In genomic region chr9:4796988-4797956, GRCh38 we compare ENCODE assay signal across 8 cellular contexts. TPM values are rescaled to one million over a fixed set of nuclear protein-coding genes. Genes with fewer than 3 reads are reported as not detected.
DNase-seq lines count a peak whose midpoint lies in the region; ATAC-seq, FAIRE-seq and TF ChIP-seq lines count a peak whose summit lies in the region.

No MANE protein-coding gene starts in this region.

- H4K20me1 ChIP-seq in HCT116 (ENCODE audit: insufficient read depth) = peaks cover 14% of the 10 kb centered on the region; the same call in 1 of the 2 replicates

- POLR2A ChIA-PET in HCT116 (lab: Charles Lee) = no interaction called here

- H3K9me2 ChIP-seq in HCT116 (ENCODE audit: insufficient read depth) = no peaks in the 10 kb centered on the region

- H3K9ac ChIP-seq in HCT116 (ENCODE audit: low read length) = no peak overlapping the region

- intact Hi-C loops in HCT116 (cut with micrococcal nuclease) = no loop called here

- TF ChIP-seq POLR2A in HCT116 (IDR thresholded peaks at IDR 0.05; ENCODE audit: borderline replicate concordance, extremely low read depth, insufficient read depth, insufficient read length) = no peak

- ATAC-seq in HCT116 = no peak

- no peaks in the 10 kb centered on the region for H3K36me3 ChIP-seq in HCT116 (ENCODE audit: control insufficient read depth in 1 of 2, insufficient read depth in 2 of 2, low read length in 2 of 2)

- H3K9me3 ChIP-seq in HCT116 (ENCODE audit: control insufficient read depth in 1 of 2, insufficient read depth in 1 of 2, low read depth in 1 of 2, low read length in 2 of 2) = no peaks in the 10 kb centered on the region

- no peak overlapping the region for H2AFZ ChIP-seq in HCT116 (ENCODE audit: low read depth, low read length, poor library complexity, severe bottlenecking)

- H3K27ac ChIP-seq in HCT116 (ENCODE audit: low read depth, low read length) = no peak overlapping the region

- H3K4me3 ChIP-seq in HCT116 (replicated peaks in 1 of 2; ENCODE audit: low read depth in 1 of 2, low read length in 2 of 2) = no peak overlapping the region

- H3K27me3 ChIP-seq in HCT116 (ENCODE audit: insufficient read depth, low read length) = no peaks in the 10 kb centered on the region

- TF ChIP-seq CTCF in HCT116 (IDR thresholded peaks at IDR 0.05 in 2 of 3, conservative IDR thresholded peaks at IDR 0.05 in 1 of 3; ENCODE audit: borderline replicate concordance in 1 of 3, insufficient read depth in 1 of 3, low read depth in 2 of 3, low read length in 2 of 3) = peak; percentile 36 to 90 (median 79); a peak in 5 of 6 replicates

- CTCF ChIA-PET in HCT116 (lab: Charles Lee) = interaction anchor here (0.8 kb wide), 1 partner anchor 12 kb away, joined by 3 read pairs; no protein-coding TSS in a partner anchor

- RAD21 ChIA-PET in HCT116 (lab: Charles Lee; ENCODE audit: low non-redundant PET in 1 of 2, low total read pairs in 2 of 2, uncharacterized antibody in 2 of 2, unreplicated experiment in 2 of 2) = no interaction called here

- H3K4me1 ChIP-seq in HCT116 (ENCODE audit: control insufficient read depth in 1 of 2, insufficient read depth in 2 of 2, low read length in 2 of 2) = peaks cover 4 to 16% of the 10 kb centered on the region in 2 experiments; a peak in 2 of 4 replicates

- no TSS peak for BruUV-seq in HCT116 (replicated peaks; lab: Mats Ljungman, UMichigan)

- DNase-seq in DMS153 (lab: John Stamatoyannopoulos, UW) (peak; percentile 14), DMS153 treated with DMSO at 0.1 percent for 48 hours (lab: John Stamatoyannopoulos, UW; ENCODE audit: unreplicated experiment) (no peak), HCT116 (ENCODE audit: low read depth, low spot score) (peak; percentile 38), RPMI8226 (peak; percentile 44), fibroblast of peridontal ligament (ENCODE audit: extremely low read depth) (peak; percentile 41), retina (peak; percentile 38), frontal cortex (ENCODE audit: low spot score in 2 of 2) (no peak)
- no peak for DNase-seq in activated CD4-positive, alpha-beta T cell treated with anti-CD3 and anti-CD28 coated beads, Interleukin-2, amount 50 U/mL, for 4 hours

- peak; percentile 47 for TF ChIP-seq RAD21 in HCT116 (IDR thresholded peaks at IDR 0.05; ENCODE audit: low read depth)

- H3K4me2 ChIP-seq in HCT116 (ENCODE audit: low read length) = no peak overlapping the region

- peaks cover 94% of the 10 kb centered on the region for H3K79me2 ChIP-seq in HCT116 (ENCODE audit: insufficient read depth, low read length)

- FAIRE-seq in frontal cortex (lab: Jason Lieb, UNC) = no peak

TF ChIP-seq in HCT116, 20 proteins besides CTCF, POLR2A, EP300 and RAD21:
- TF ChIP-seq TCF7L2 (IDR thresholded peaks at IDR 0.05; ENCODE audit: borderline replicate concordance, extremely low read depth, insufficient read depth, insufficient read length) (no peak), ATF3 (IDR thresholded peaks at IDR 0.05) (no peak), SP1 (IDR thresholded peaks at IDR 0.05; ENCODE audit: low read depth) (peak; percentile 12; the same call in 1 of the 2 replicates), ZNF274 (IDR thresholded peaks at IDR 0.05; ENCODE audit: low read depth, low read length) (no peak)
TF ChIP-seq in HCT116: peak in this region for 1.

RNA-seq across cellular contexts. Expression of gene RCL1, which starts 4.5 kb away (rescaled TPM):
- total RNA-seq in HCT116 (2021; ENCODE audit: unreplicated experiment) = 29.9 TPM
- polyA plus RNA-seq in HCT116 (2012) = 13.5 and 18.4 TPM in 2 replicates
- 20.0 TPM for total RNA-seq in frontal cortex

RNA-seq across cellular contexts. Expression of gene AK3, which starts 56.3 kb away (rescaled TPM):
- total RNA-seq in HCT116 (2021; ENCODE audit: unreplicated experiment) (43.0 TPM), frontal cortex (26.9 TPM)
- 22.0 and 22.3 TPM in 2 replicates for polyA plus RNA-seq in HCT116 (2012)

Comparison
In these comparisons a context has a peak if more than half of its experiments do, and no peak if none do; other contexts are left out.
1. DNase-seq: peak in DMS153 (single experiment), HCT116 (single experiment), RPMI8226 (single experiment), fibroblast of peridontal ligament (single experiment) and retina (single experiment); none in DMS153 treated with DMSO at 0.1 percent for 48 hours (single experiment), frontal cortex (0 of 2) and activated CD4-positive, alpha-beta T cell treated with anti-CD3 and anti-CD28 coated beads, Interleukin-2, amount 50 U/mL, for 4 hours (0 of 2).